In the genomic region with DNA sequence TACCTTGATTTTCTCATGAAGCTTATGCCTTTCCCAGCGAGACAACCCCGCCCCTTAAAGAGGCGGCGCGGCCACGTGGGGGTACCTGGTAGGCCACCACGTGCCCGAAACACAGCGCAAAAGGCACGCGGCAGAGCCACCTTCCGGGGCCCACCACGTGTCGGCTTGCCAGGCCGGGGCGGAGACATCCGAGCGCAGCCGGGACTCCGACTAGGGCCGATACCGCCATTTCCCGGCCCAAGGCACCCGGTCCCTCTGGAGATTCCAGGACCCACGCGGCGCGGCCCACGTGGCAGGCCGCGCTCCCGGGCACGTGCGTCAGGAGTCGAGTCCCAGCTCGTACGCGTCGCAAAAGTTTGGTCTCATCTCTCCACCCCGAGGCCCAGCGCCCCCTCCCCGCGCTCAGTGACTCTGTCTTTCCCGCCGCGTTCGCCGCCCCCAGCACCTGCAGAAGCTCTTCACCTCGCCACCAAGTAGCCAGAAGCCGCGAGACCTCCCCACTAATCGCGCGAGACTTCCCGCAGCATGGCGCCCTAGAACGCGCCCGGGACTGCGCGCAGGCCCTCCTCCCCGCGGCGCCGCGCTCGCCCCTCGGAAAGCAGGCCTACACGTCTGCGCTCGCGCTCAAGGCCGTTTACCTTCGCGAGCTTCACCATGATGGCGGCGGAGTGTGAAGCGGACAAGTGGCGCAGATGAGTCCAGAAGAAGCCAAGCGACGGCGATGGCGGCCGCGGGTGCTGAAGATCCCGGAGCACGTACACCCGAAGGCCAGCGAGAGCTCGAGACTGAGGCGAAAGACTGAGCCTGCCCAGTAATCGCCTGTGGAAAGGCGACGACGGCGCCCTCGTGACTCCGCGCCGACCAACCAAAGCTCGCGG, we compare ENCODE assay signal across 8 cellular contexts. TPM values are rescaled to one million over a fixed set of nuclear protein-coding genes. Genes with fewer than 3 reads are reported as not detected.
DNase-seq lines count a peak whose midpoint lies in the region; ATAC-seq and TF ChIP-seq lines count a peak whose summit lies in the region.

NCL (minus strand) TSS at position 787 of the 878 bp plus-strand sequence; CDS start at position 656, 131 bp downstream.

- TF ChIP-seq CTCF in BJ (IDR thresholded peaks at IDR 0.05; ENCODE audit: insufficient read depth, low read depth, low read length) (no peak), lower lobe of right lung (IDR thresholded peaks at IDR 0.05) (no peak)

- intact Hi-C loops in lower lobe of right lung (cut with DNase I), result no loop called here

- peak; percentile 86 for DNase-seq in BJ (ENCODE audit: low read depth)
- peak; percentile 52 for DNase-seq in GM19240 (ENCODE audit: insufficient read length, low spot score)
- DNase-seq in NCI-H526 (lab: John Stamatoyannopoulos, UW), result peak; percentile 95 to 98
- peak; percentile 79 to 80 for DNase-seq in activated CD4-positive, alpha-beta T cell treated with anti-CD3 and anti-CD28 coated beads, Interleukin-2, amount 50 U/mL, for 24 hours (ENCODE audit: low read depth in 1 of 2, low spot score in 1 of 2)
- DNase-seq in dermis microvascular lymphatic vessel endothelial cell (ENCODE audit: low read depth in 2 of 2), result peak; percentile 95 to 99
- DNase-seq in lower lobe of right lung, result peak; percentile 90
- peak; percentile 67 for DNase-seq in stimulated activated CD8-positive, alpha-beta memory T cell treated with anti-CD3 and anti-CD28 coated beads, Interleukin-12 subunit alpha, Interleukin-12 subunit beta, amount 100 ng/mL, for 1 hour (ENCODE audit: low read depth)

- H3K27me3 ChIP-seq in BJ (ENCODE audit: control insufficient read depth, insufficient read depth, low read length) (no peaks in the 10 kb centered on the region), lower lobe of right lung (ENCODE audit: low read depth) (no peaks in the 10 kb centered on the region)

- H3K4me3 ChIP-seq in BJ (ENCODE audit: low read depth, low read length) (peak within 1 kb of the TSS; percentile 80), lower lobe of right lung (peak within 1 kb of the TSS; percentile 97)

- ATAC-seq in HG03460 (IDR thresholded peaks at IDR 0.05; ENCODE audit: unreplicated experiment), result peak; percentile 88
- ATAC-seq in lower lobe of right lung, result peak; percentile 84 to 86

- no peaks in the 10 kb centered on the region for H3K9me3 ChIP-seq in lower lobe of right lung

- H3K36me3 ChIP-seq in BJ (ENCODE audit: control insufficient read depth, insufficient read depth, low read length), result peaks cover 19% of the 10 kb centered on the region
- peaks cover 45% of the 10 kb centered on the region for H3K36me3 ChIP-seq in lower lobe of right lung

- peak within 1 kb of the TSS; percentile 99 for H3K27ac ChIP-seq in lower lobe of right lung

- CTCF ChIA-PET in BJ (lab: Yijun Ruan, JAX), result interaction anchor here (0.9 to 1.8 kb wide), 4 partner anchors 9 to 246 kb away, joined by 3 to 9 read pairs (median 4); no protein-coding TSS in a partner anchor

- H3K4me1 ChIP-seq in lower lobe of right lung, result peaks cover 32% of the 10 kb centered on the region

- POLR2A ChIA-PET in BJ (lab: Charles Lee), result interaction anchor here (0.7 to 1.4 kb wide), 3 partner anchors 9 to 373 kb away, joined by 3 to 7 read pairs (median 4); no protein-coding TSS in a partner anchor

RNA-seq across cellular contexts. Expression of gene NCL, which starts in this region (rescaled TPM):
- 76.9 and 111 TPM in 2 replicates for polyA plus RNA-seq in BJ (2011; rRNA removed)
- 13.6 and 28.7 TPM in 2 replicates for polyA minus RNA-seq in BJ (2011; rRNA and poly(A)+ RNA removed)
- total RNA-seq in dermis microvascular lymphatic vessel endothelial cell (107 and 139 TPM in 2 replicates), lower lobe of right lung (295 TPM)

Comparison
In these comparisons a context has a peak if more than half of its experiments do, and no peak if none do; other contexts are left out.
1. Peak in every context shown above with its lines: DNase-seq, ATAC-seq, H3K4me3 ChIP-seq and H3K27ac ChIP-seq.